In genomic region chr19:19805480-19805879, GRCh38 we compare ENCODE assay signal across 19 cellular contexts. TPM values are rescaled to one million over a fixed set of nuclear protein-coding genes. Genes with fewer than 3 reads are reported as not detected.
DNase-seq lines count a peak whose midpoint lies in the region; ATAC-seq lines count a peak whose summit lies in the region.
"Had no signal": no experiment of that assay in that cellular context is flagged by ENCODE, and none has a peak within 500 bp of the region (broad histone marks: within the 10 kb centered on the region; RNA-seq: fewer than 3 reads in every experiment).

No MANE protein-coding gene starts in this region.

- ATAC-seq in activated T-cell treated with anti-CD3 and anti-CD28 coated beads, Interleukin-2, amount 50 U/mL, for 72 hours (replicated peaks in 1 of 2) = no peak
- ATAC-seq: GM23338, HCT116, HepG2 had no signal

- H3K4me1 Mint-ChIP-seq in activated T-cell treated with anti-CD3 and anti-CD28 coated beads, Interleukin-2, amount 50 U/mL, for 72 hours (ENCODE audit: low read depth) = peaks cover 29% of the 10 kb centered on the region
- H3K4me1 Mint-ChIP-seq: GM23338 had no signal

- H3K4me3 Mint-ChIP-seq in activated T-cell treated with anti-CD3 and anti-CD28 coated beads, Interleukin-2, amount 50 U/mL, for 72 hours = peak overlapping the region in 1 of 2 donors; percentile 27
- H3K4me3 Mint-ChIP-seq: GM23338 had no signal

- peak overlapping the region; percentile 23 for H3K4me3 ChIP-seq in adipocyte (ENCODE audit: low read length)
- H3K4me3 ChIP-seq: GM23338, PC-9 had no signal

- no peaks in the 10 kb centered on the region for H3K27me3 Mint-ChIP-seq in activated T-cell treated with anti-CD3 and anti-CD28 coated beads, Interleukin-2, amount 50 U/mL, for 72 hours (ENCODE audit: low read depth)

- H3K9me3 ChIP-seq in adipocyte (ENCODE audit: control insufficient read depth, low read length) = peaks cover 65% of the 10 kb centered on the region

- H3K36me3 ChIP-seq in adipocyte (ENCODE audit: control insufficient read depth, insufficient read depth, low read length, severe bottlenecking) = peaks cover 57% of the 10 kb centered on the region

- H3K4me1 ChIP-seq in adipocyte (ENCODE audit: control insufficient read depth, insufficient read depth, low read length) = no peaks in the 10 kb centered on the region

- peaks cover 31 to 75% of the 10 kb centered on the region in 2 donors for H3K36me3 Mint-ChIP-seq in activated T-cell treated with anti-CD3 and anti-CD28 coated beads, Interleukin-2, amount 50 U/mL, for 72 hours (ENCODE audit: insufficient read depth in 2 of 2)

- no peak overlapping the region for H3K9ac ChIP-seq in adipocyte (ENCODE audit: low read length)

- no peaks in the 10 kb centered on the region for H3K27me3 ChIP-seq in adipocyte (replicated peaks; ENCODE audit: control insufficient read depth, insufficient read depth, low read length)

- no peak for DNase-seq in activated T-cell treated with anti-CD3 and anti-CD28 coated beads, Interleukin-2, amount 50 U/mL, for 72 hours
- DNase-seq in activated T-cell treated with anti-CD3 and anti-CD28 coated beads, Interleukin-2, amount 50 U/mL, for 1 hour = no peak
- peak; percentile 61 for DNase-seq in MV-4-11 (lab: John Stamatoyannopoulos, UW)
- no peak for DNase-seq in adipocyte (ENCODE audit: low read depth)
- no peak for DNase-seq in T-helper 2 cell
- no peak for DNase-seq in NCI-H2227 treated with DMSO at 0.1 percent for 48 hours (lab: John Stamatoyannopoulos, UW)
- DNase-seq in stimulated activated CD4-positive, alpha-beta T cell treated with anti-CD3 and anti-CD28 coated beads, Interleukin-2, amount 100 ng/mL, for 24 hours = no peak
- DNase-seq: C1 segment of cervical spinal cord, DMS79 treated with DMSO at 0.1 percent for 48 hours, KG1, NCI-H1417 treated with DMSO at 0.1 percent for 48 hours, NCI-H187 treated with DMSO at 0.1 percent for 48 hours, NCI-H345, NCI-H524 treated with DMSO at 0.1 percent for 48 hours, PC-9, SIG-M5 had no signal

- H3K9me3 Mint-ChIP-seq in activated T-cell treated with anti-CD3 and anti-CD28 coated beads, Interleukin-2, amount 50 U/mL, for 72 hours = peaks cover 3 to 6% of the 10 kb centered on the region in 2 donors

- H3K27ac Mint-ChIP-seq in activated T-cell treated with anti-CD3 and anti-CD28 coated beads, Interleukin-2, amount 50 U/mL, for 72 hours = peak overlapping the region; percentile 54
- H3K27ac Mint-ChIP-seq: GM23338 had no signal

RNA-seq across cellular contexts. Expression of gene ZNF506, which starts 16.1 kb away (rescaled TPM):
- 10 to 100 TPM; 66.0 to 68.9 TPM for total RNA-seq in activated T-cell treated with anti-CD3 and anti-CD28 coated beads, Interleukin-2, amount 50 U/mL, for 72 hours
- total RNA-seq: HepG2 had no signal
